In the genomic region with DNA sequence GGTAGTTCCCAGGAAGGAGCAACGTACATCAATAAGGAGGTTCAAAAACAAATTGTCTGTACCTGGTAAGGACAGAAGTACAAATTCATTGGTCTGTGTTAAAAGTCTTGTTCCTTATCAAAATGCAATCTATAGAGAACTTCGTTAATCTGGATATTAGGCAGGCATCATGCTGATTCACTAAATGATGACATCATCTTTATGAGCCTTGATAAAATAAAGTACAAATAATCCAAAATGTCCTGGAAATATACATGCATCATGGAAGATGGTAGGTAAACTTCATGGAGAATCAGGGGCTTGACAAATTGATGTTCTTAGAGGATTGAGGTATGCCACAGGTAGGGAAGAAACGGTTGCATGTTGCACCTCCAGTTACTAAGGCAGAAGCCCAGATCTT, we compare ENCODE assay signal across 4 cellular contexts.
TF ChIP-seq lines count a peak whose summit lies in the region.

No MANE protein-coding gene starts in this region.

TF ChIP-seq in SK-N-SH, 30 proteins besides CTCF, POLR2A, EP300 and RAD21 (continued from another document and continues in another):
- TF ChIP-seq, protein P1, sequence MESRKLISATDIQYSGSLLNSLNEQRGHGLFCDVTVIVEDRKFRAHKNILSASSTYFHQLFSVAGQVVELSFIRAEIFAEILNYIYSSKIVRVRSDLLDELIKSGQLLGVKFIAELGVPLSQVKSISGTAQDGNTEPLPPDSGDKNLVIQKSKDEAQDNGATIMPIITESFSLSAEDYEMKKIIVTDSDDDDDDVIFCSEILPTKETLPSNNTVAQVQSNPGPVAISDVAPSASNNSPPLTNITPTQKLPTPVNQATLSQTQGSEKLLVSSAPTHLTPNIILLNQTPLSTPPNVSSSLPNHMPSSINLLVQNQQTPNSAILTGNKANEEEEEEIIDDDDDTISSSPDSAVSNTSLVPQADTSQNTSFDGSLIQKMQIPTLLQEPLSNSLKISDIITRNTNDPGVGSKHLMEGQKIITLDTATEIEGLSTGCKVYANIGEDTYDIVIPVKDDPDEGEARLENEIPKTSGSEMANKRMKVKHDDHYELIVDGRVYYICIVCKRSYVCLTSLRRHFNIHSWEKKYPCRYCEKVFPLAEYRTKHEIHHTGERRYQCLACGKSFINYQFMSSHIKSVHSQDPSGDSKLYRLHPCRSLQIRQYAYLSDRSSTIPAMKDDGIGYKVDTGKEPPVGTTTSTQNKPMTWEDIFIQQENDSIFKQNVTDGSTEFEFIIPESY (IDR thresholded peaks at IDR 0.05; ENCODE audit: borderline replicate concordance, low read depth) = no peak
- TF ChIP-seq FOXJ3 (CRISPR knock-in tag; IDR thresholded peaks at IDR 0.05) (no peak), EZH2phosphoT487 (IDR thresholded peaks at IDR 0.05; ENCODE audit: borderline replicate concordance, low read depth) (no peak), JUND (IDR thresholded peaks at IDR 0.05) (no peak), POLR2AphosphoS5 (IDR thresholded peaks at IDR 0.05; ENCODE audit: low read depth, low read length) (no peak), FOSL2 (IDR thresholded peaks at IDR 0.05; ENCODE audit: borderline replicate concordance, low read depth) (no peak), FOXM1 (IDR thresholded peaks at IDR 0.05; ENCODE audit: low read depth) (no peak), ELF1 (IDR thresholded peaks at IDR 0.05) (no peak)
- TF ChIP-seq, protein P2, sequence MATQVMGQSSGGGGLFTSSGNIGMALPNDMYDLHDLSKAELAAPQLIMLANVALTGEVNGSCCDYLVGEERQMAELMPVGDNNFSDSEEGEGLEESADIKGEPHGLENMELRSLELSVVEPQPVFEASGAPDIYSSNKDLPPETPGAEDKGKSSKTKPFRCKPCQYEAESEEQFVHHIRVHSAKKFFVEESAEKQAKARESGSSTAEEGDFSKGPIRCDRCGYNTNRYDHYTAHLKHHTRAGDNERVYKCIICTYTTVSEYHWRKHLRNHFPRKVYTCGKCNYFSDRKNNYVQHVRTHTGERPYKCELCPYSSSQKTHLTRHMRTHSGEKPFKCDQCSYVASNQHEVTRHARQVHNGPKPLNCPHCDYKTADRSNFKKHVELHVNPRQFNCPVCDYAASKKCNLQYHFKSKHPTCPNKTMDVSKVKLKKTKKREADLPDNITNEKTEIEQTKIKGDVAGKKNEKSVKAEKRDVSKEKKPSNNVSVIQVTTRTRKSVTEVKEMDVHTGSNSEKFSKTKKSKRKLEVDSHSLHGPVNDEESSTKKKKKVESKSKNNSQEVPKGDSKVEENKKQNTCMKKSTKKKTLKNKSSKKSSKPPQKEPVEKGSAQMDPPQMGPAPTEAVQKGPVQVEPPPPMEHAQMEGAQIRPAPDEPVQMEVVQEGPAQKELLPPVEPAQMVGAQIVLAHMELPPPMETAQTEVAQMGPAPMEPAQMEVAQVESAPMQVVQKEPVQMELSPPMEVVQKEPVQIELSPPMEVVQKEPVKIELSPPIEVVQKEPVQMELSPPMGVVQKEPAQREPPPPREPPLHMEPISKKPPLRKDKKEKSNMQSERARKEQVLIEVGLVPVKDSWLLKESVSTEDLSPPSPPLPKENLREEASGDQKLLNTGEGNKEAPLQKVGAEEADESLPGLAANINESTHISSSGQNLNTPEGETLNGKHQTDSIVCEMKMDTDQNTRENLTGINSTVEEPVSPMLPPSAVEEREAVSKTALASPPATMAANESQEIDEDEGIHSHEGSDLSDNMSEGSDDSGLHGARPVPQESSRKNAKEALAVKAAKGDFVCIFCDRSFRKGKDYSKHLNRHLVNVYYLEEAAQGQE (IDR thresholded peaks at IDR 0.05; ENCODE audit: low read depth, low read length) = no peak

TF ChIP-seq in SK-N-SH treated with all-trans-retinoic acid at 6 μM for 48 hours, 23 proteins besides CTCF, POLR2A, EP300 and RAD21 (continued from another document and continues in another):
- TF ChIP-seq, protein P3, sequence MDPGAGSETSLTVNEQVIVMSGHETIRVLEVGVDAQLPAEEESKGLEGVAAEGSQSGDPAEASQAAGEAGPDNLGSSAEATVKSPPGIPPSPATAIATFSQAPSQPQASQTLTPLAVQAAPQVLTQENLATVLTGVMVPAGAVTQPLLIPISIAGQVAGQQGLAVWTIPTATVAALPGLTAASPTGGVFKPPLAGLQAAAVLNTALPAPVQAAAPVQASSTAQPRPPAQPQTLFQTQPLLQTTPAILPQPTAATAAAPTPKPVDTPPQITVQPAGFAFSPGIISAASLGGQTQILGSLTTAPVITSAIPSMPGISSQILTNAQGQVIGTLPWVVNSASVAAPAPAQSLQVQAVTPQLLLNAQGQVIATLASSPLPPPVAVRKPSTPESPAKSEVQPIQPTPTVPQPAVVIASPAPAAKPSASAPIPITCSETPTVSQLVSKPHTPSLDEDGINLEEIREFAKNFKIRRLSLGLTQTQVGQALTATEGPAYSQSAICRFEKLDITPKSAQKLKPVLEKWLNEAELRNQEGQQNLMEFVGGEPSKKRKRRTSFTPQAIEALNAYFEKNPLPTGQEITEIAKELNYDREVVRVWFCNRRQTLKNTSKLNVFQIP (CRISPR knock-in tag; IDR thresholded peaks at IDR 0.05; ENCODE audit: borderline replicate concordance, low read depth) = no peak
- TF ChIP-seq, protein P4, sequence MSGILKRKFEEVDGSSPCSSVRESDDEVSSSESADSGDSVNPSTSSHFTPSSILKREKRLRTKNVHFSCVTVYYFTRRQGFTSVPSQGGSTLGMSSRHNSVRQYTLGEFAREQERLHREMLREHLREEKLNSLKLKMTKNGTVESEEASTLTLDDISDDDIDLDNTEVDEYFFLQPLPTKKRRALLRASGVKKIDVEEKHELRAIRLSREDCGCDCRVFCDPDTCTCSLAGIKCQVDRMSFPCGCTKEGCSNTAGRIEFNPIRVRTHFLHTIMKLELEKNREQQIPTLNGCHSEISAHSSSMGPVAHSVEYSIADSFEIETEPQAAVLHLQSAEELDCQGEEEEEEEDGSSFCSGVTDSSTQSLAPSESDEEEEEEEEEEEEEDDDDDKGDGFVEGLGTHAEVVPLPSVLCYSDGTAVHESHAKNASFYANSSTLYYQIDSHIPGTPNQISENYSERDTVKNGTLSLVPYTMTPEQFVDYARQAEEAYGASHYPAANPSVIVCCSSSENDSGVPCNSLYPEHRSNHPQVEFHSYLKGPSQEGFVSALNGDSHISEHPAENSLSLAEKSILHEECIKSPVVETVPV (CRISPR knock-in tag; IDR thresholded peaks at IDR 0.05) = no peak

TF ChIP-seq in HepG2, 621 proteins besides CTCF, POLR2A, EP300 and RAD21 (continued from another document):
- no peak for TF ChIP-seq NFKB2 (CRISPR knock-in tag; IDR thresholded peaks at IDR 0.05; ENCODE audit: borderline replicate concordance)
- TF ChIP-seq, protein P5, sequence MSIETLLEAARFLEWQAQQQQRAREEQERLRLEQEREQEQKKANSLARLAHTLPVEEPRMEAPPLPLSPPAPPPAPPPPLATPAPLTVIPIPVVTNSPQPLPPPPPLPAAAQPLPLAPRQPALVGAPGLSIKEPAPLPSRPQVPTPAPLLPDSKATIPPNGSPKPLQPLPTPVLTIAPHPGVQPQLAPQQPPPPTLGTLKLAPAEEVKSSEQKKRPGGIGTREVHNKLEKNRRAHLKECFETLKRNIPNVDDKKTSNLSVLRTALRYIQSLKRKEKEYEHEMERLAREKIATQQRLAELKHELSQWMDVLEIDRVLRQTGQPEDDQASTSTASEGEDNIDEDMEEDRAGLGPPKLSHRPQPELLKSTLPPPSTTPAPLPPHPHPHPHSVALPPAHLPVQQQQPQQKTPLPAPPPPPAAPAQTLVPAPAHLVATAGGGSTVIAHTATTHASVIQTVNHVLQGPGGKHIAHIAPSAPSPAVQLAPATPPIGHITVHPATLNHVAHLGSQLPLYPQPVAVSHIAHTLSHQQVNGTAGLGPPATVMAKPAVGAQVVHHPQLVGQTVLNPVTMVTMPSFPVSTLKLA (IDR thresholded peaks at IDR 0.05) = no peak
- TF ChIP-seq CHCHD3 (CRISPR knock-in tag; IDR thresholded peaks at IDR 0.05) = no peak
- no peak for TF ChIP-seq PLRG1 (conservative IDR thresholded peaks at IDR 0.05)
- TF ChIP-seq ATF7 (IDR thresholded peaks at IDR 0.05) = peak; percentile 98
- no peak for TF ChIP-seq ATF7 (CRISPR knock-in tag; IDR thresholded peaks at IDR 0.05)
- TF ChIP-seq CREB1 (IDR thresholded peaks at IDR 0.05) = peak; percentile 26; the same call in 1 of the 2 replicates
- no peak for TF ChIP-seq CREB1 (CRISPR knock-in tag; IDR thresholded peaks at IDR 0.05)
- no peak for TF ChIP-seq ZNF468 (CRISPR knock-in tag; IDR thresholded peaks at IDR 0.05)

TF ChIP-seq in HEK293, 187 proteins besides CTCF, POLR2A, EP300 and RAD21:
- TF ChIP-seq, protein P6, sequence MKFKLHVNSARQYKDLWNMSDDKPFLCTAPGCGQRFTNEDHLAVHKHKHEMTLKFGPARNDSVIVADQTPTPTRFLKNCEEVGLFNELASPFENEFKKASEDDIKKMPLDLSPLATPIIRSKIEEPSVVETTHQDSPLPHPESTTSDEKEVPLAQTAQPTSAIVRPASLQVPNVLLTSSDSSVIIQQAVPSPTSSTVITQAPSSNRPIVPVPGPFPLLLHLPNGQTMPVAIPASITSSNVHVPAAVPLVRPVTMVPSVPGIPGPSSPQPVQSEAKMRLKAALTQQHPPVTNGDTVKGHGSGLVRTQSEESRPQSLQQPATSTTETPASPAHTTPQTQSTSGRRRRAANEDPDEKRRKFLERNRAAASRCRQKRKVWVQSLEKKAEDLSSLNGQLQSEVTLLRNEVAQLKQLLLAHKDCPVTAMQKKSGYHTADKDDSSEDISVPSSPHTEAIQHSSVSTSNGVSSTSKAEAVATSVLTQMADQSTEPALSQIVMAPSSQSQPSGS (tag by site-specific recombination; IDR thresholded peaks at IDR 0.05; ENCODE audit: low read depth) = 0 out of 2 replicates have a peak, but pooled peaks have one; percentile 12
- no peak for TF ChIP-seq ZNF248 (tag by site-specific recombination; IDR thresholded peaks at IDR 0.05)
